ENCODE assay signal across 1 cellular context in the genomic region with DNA sequence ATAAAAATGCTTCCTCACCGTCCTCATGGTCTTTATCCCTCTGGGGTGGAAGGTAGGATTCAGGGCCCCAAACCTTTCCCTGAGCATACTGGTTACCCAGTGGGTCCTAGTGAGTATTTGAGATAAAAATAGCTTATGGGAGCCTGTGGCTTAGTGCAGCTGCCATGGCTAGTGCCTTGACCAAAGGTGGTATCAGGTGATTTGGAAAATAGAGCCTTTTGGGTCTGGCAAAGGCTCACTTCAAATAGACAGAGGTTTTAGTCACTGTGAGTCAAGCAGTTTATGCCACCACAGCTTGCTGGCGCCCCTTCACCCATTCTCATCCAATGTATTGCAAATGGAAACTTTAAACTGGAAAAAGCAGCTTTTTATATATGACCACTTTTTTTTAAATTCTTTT.
TF ChIP-seq lines count a peak whose summit lies in the region.

No MANE protein-coding gene starts in this region.

TF ChIP-seq in GM23338, 12 proteins besides CTCF, POLR2A, EP300 and RAD21 (continued from another document):
- TF ChIP-seq, protein P1, sequence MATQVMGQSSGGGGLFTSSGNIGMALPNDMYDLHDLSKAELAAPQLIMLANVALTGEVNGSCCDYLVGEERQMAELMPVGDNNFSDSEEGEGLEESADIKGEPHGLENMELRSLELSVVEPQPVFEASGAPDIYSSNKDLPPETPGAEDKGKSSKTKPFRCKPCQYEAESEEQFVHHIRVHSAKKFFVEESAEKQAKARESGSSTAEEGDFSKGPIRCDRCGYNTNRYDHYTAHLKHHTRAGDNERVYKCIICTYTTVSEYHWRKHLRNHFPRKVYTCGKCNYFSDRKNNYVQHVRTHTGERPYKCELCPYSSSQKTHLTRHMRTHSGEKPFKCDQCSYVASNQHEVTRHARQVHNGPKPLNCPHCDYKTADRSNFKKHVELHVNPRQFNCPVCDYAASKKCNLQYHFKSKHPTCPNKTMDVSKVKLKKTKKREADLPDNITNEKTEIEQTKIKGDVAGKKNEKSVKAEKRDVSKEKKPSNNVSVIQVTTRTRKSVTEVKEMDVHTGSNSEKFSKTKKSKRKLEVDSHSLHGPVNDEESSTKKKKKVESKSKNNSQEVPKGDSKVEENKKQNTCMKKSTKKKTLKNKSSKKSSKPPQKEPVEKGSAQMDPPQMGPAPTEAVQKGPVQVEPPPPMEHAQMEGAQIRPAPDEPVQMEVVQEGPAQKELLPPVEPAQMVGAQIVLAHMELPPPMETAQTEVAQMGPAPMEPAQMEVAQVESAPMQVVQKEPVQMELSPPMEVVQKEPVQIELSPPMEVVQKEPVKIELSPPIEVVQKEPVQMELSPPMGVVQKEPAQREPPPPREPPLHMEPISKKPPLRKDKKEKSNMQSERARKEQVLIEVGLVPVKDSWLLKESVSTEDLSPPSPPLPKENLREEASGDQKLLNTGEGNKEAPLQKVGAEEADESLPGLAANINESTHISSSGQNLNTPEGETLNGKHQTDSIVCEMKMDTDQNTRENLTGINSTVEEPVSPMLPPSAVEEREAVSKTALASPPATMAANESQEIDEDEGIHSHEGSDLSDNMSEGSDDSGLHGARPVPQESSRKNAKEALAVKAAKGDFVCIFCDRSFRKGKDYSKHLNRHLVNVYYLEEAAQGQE (IDR thresholded peaks at IDR 0.05; ENCODE audit: unreplicated experiment), result no peak
